In the genomic region with DNA sequence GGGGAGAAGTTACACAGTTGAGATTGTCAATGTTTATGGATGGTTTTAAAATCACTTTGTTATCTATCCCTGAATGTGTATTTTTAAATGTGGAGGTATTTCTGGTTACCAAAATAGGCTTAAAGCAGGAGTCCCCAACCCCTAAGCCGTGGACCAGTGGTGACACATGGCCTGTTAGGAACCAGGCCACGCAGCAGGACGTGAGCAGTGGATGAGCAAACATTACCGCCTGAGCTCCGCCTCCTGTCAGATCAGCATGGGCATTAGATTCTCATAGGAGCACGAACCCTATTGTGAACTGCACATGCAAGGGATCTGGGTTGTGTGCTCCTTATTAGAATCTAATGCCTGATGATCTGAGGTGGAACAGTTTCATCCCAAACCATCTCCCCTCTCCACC, we compare ENCODE assay signal across 19 cellular contexts.
DNase-seq lines count a peak whose midpoint lies in the region; ATAC-seq and TF ChIP-seq lines count a peak whose summit lies in the region.
"Had no signal": no experiment of that assay in that cellular context is flagged by ENCODE, and none has a peak within 500 bp of the region (broad histone marks: within the 10 kb centered on the region; RNA-seq: fewer than 3 reads in every experiment).

No MANE protein-coding gene starts in this region.

- no peak overlapping the region for H3K14ac ChIP-seq in mesenchymal stem cell (ENCODE audit: low read length in 2 of 2)

- H3K27ac ChIP-seq in BLaER1 (no peak overlapping the region), body of pancreas (peak overlapping the region in 3 of 4 donors; percentile 26 to 55 (median 37)), mesenchymal stem cell (ENCODE audit: low read length, poor library complexity, severe bottlenecking) (no peak overlapping the region), psoas muscle (no peak overlapping the region), colonic mucosa (no peak overlapping the region)
- H3K27ac ChIP-seq: HL-60 had no signal

- no peak overlapping the region for H2BK120ac ChIP-seq in mesenchymal stem cell (ENCODE audit: low read depth, low read length)

- no peak overlapping the region for H2BK12ac ChIP-seq in mesenchymal stem cell (ENCODE audit: low read length in 2 of 2)

- no peak overlapping the region for H3K4ac ChIP-seq in mesenchymal stem cell (ENCODE audit: low read depth in 1 of 2, low read length in 2 of 2)

- H3K9me3 ChIP-seq in BLaER1 (no peaks in the 10 kb centered on the region), body of pancreas (no peaks in the 10 kb centered on the region), mesenchymal stem cell (ENCODE audit: control insufficient read depth, low read length) (no peaks in the 10 kb centered on the region), psoas muscle (no peaks in the 10 kb centered on the region), colonic mucosa (no peaks in the 10 kb centered on the region)

- H3K4me3 Mint-ChIP-seq in type B pancreatic cell = no peak overlapping the region
- H3K4me3 Mint-ChIP-seq: CD4-positive, alpha-beta T cell; HFFc6 had no signal

- TF ChIP-seq CTCF in body of pancreas (IDR thresholded peaks at IDR 0.05) (no peak), psoas muscle (IDR thresholded peaks at IDR 0.05) (no peak), colonic mucosa (IDR thresholded peaks at IDR 0.05) (no peak), type B pancreatic cell (conservative IDR thresholded peaks at IDR 0.05) (no peak)

- no peaks in the 10 kb centered on the region for H3K9me3 Mint-ChIP-seq in type B pancreatic cell
- H3K9me3 Mint-ChIP-seq: CD4-positive, alpha-beta T cell; HFFc6 had no signal

- no peak for ATAC-seq in body of pancreas
- ATAC-seq in psoas muscle = peak in 3 of 4 donors; percentile 23 to 46 (median 24)
- no peak for ATAC-seq in HG02763 (IDR thresholded peaks at IDR 0.05; ENCODE audit: unreplicated experiment)

- H3K36me3 ChIP-seq in BLaER1 (peaks cover 70% of the 10 kb centered on the region), body of pancreas (replicated peaks in 1 of 2; ENCODE audit: insufficient read depth in 1 of 2, low read depth in 2 of 2) (no peaks in the 10 kb centered on the region), mesenchymal stem cell (ENCODE audit: control insufficient read depth in 1 of 2, insufficient read depth in 2 of 2, low read depth in 1 of 2, low read length in 2 of 2) (peaks cover 0 to 3% of the 10 kb centered on the region in 2 experiments), psoas muscle (ENCODE audit: insufficient read depth in 1 of 2, low read depth in 1 of 2) (no peaks in the 10 kb centered on the region), colonic mucosa (no peaks in the 10 kb centered on the region)

- H4K20me1 ChIP-seq in BLaER1 = peaks cover 96% of the 10 kb centered on the region

- intact Hi-C loops in body of pancreas (cut with DNase I) (no loop called here), psoas muscle (cut with DNase I) (loop anchor here in 1 of 2 donors (5.0 to 10.0 kb wide), 4 partner anchors 114 to 556 kb away; a partner anchor contains a TSS), colonic mucosa (cut with DNase I) (no loop called here)

- H3K4me2 ChIP-seq in BLaER1 (peak overlapping the region; percentile 74), mesenchymal stem cell (ENCODE audit: low read length, poor library complexity, severe bottlenecking) (no peak overlapping the region)

- peaks cover 17% of the 10 kb centered on the region for H3K4me1 Mint-ChIP-seq in type B pancreatic cell (ENCODE audit: unreplicated experiment)

- no peak overlapping the region for H3K18ac ChIP-seq in mesenchymal stem cell (ENCODE audit: low read depth in 1 of 2, low read length in 2 of 2)

- H2AFZ ChIP-seq in mesenchymal stem cell (ENCODE audit: low read depth, low read length) = no peak overlapping the region

- H4K8ac ChIP-seq in mesenchymal stem cell (ENCODE audit: low read length) = peak overlapping the region; percentile 49

- no peak overlapping the region for H2BK15ac ChIP-seq in mesenchymal stem cell (ENCODE audit: low read depth, poor library complexity, severe bottlenecking)

- H3K79me1 ChIP-seq in mesenchymal stem cell (replicated peaks; ENCODE audit: low read length, poor library complexity, severe bottlenecking) = peaks cover 28% of the 10 kb centered on the region

- H3K36me3 Mint-ChIP-seq in type B pancreatic cell = peaks cover 4% of the 10 kb centered on the region

- H2AK5ac ChIP-seq in mesenchymal stem cell (ENCODE audit: low read length, severe bottlenecking) = no peak overlapping the region

- H3K27ac Mint-ChIP-seq in type B pancreatic cell = no peak overlapping the region
- H3K27ac Mint-ChIP-seq: CD4-positive, alpha-beta T cell; HFFc6 had no signal

- WGBS in body of pancreas, 2 donors = 34% methylated on average over 6 of the region's 6 CpGs
- WGBS in mesenchymal stem cell = 97% methylated on average over 3 of the region's 6 CpGs
- WGBS in psoas muscle, 3 donors = 77 to 79% (median 78%) methylated on average over 6 of the region's 6 CpGs

- no peak for TF ChIP-seq POLR2A in body of pancreas (IDR thresholded peaks at IDR 0.05)

- H3K23ac ChIP-seq in mesenchymal stem cell (ENCODE audit: low read length in 2 of 2) = no peak overlapping the region

- no peaks in the 10 kb centered on the region for H3K27me3 Mint-ChIP-seq in type B pancreatic cell
- H3K27me3 Mint-ChIP-seq: CD4-positive, alpha-beta T cell had no signal

- H2BK5ac ChIP-seq in mesenchymal stem cell (ENCODE audit: low read depth, low read length, poor library complexity, severe bottlenecking) = no peak overlapping the region

- no peak overlapping the region for H3K4me3 ChIP-seq in BLaER1
- H3K4me3 ChIP-seq in body of pancreas = no peak overlapping the region
- no peak overlapping the region for H3K4me3 ChIP-seq in mesenchymal stem cell (ENCODE audit: insufficient read depth in 1 of 2, low read depth in 1 of 2, low read length in 2 of 2)
- no peak overlapping the region for H3K4me3 ChIP-seq in psoas muscle
- no peak overlapping the region for H3K4me3 ChIP-seq in colonic mucosa

- H3K9ac ChIP-seq in BLaER1 (no peak overlapping the region), mesenchymal stem cell (ENCODE audit: low read length) (no peak overlapping the region), colonic mucosa (ENCODE audit: low read depth in 2 of 2, low read length in 2 of 2) (no peak overlapping the region)

- H3K27me3 ChIP-seq in BLaER1 (no peaks in the 10 kb centered on the region), body of pancreas (no peaks in the 10 kb centered on the region), mesenchymal stem cell (ENCODE audit: control insufficient read depth in 1 of 2, insufficient read depth in 1 of 2, low read length in 2 of 2) (no peaks in the 10 kb centered on the region), psoas muscle (ENCODE audit: insufficient read depth in 3 of 3, low read length in 2 of 3) (no peaks in the 10 kb centered on the region), colonic mucosa (no peaks in the 10 kb centered on the region)

- DNase-seq in body of pancreas (peak in 1 of 4 donors; percentile 46), mesenchymal stem cell (no peak), psoas muscle (no peak), colonic mucosa (no peak), type B pancreatic cell (ENCODE audit: extremely low spot score, unreplicated experiment) (no peak), NCI-H1436 (lab: John Stamatoyannopoulos, UW) (no peak)
- DNase-seq: 8988T; ACHN; C1 segment of cervical spinal cord; Calu3; CD4-positive, alpha-beta T cell; DMS 273 treated with DMSO at 0.1 percent for 48 hours; DMS79 treated with DMSO at 0.1 percent for 48 hours; EL; HCEC 1CT; HFFc6 had no signal

- no peak overlapping the region for H4K91ac ChIP-seq in mesenchymal stem cell (ENCODE audit: low read length)

- H3K4me1 ChIP-seq in BLaER1 (peaks cover 99% of the 10 kb centered on the region), body of pancreas (peaks cover 69% of the 10 kb centered on the region), mesenchymal stem cell (ENCODE audit: control insufficient read depth, insufficient read depth, low read depth, low read length) (peaks cover 3% of the 10 kb centered on the region), psoas muscle (peaks cover 61% of the 10 kb centered on the region), colonic mucosa (no peaks in the 10 kb centered on the region)

Comparison
In these comparisons a context has a peak if more than half of its experiments do, and no peak if none do; other contexts are left out.
1. H3K27ac ChIP-seq: peak in body of pancreas (3 of 4); none in BLaER1 (single experiment), mesenchymal stem cell (single experiment), psoas muscle (single experiment) and colonic mucosa (single experiment).
2. ATAC-seq: peak in psoas muscle (3 of 4); none in body of pancreas (single experiment) and HG02763 (single experiment).